1 cellular context compared by ENCODE assay signal in genomic region chr1:207885129-207886032, GRCh38.
TF ChIP-seq lines count a peak whose summit lies in the region.

No MANE protein-coding gene starts in this region.

TF ChIP-seq in H1, 55 proteins besides CTCF, POLR2A, EP300 and RAD21 (continued from another document):
- TF ChIP-seq USF2 (IDR thresholded peaks at IDR 0.05; ENCODE audit: low read length) (no peak), MAX (IDR thresholded peaks at IDR 0.05) (0 out of 2 replicates have a peak, but pooled peaks have one; percentile 16), YY1 (IDR thresholded peaks at IDR 0.05; ENCODE audit: low read depth, low read length) (peak; percentile 84)
